9 cellular contexts compared by ENCODE assay signal in the genomic region with DNA sequence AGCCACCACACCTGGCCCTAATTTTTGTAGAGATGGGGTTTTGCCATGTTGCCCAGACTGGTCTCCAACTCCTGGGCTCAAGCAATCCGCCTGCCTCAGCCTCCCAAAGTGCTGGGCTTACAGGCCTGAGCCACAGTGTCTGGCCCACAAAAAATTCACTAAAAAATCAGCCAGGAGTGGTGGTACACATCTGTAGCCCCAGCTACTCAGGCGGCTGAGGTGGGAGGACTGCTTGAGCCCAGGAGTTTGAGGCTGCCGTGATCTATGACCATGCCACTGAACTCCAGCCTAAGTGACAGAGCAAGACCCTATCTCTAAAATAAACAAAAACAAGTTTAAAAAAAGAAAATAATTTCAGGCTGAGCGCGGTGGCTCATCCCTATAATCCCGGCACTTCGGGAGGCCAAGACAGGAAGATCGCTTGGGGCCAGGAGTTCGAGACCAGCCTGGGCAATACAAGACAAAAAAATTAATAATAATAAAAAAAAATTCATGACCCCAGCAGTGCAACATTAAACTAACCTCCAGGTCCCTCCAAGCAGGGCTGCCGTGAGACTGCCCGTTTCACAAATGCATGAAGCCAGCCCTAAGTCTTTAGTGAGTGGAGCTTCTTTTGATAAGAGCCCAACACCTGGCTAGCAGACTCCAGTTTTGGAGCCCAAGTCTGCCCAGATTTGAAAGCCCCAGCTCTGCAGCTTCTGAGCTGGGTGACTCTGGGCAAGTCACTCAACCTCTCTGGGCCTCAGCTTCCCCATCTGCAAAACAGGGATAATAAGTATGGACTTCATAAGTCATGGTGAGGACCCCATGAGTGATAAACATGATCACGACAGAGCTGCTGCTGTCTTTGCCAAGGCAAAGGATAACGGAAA. TPM values are rescaled to one million over a fixed set of nuclear protein-coding genes. Genes with fewer than 3 reads are reported as not detected.
DNase-seq lines count a peak whose midpoint lies in the region; ATAC-seq and TF ChIP-seq lines count a peak whose summit lies in the region.
"Had no signal": no experiment of that assay in that cellular context is flagged by ENCODE, and none has a peak within 500 bp of the region (broad histone marks: within the 10 kb centered on the region; RNA-seq: fewer than 3 reads in every experiment).

No MANE protein-coding gene starts in this region.

- no peak overlapping the region for H2AK5ac ChIP-seq in H9 (ENCODE audit: insufficient read length, low read length)

- H4K91ac ChIP-seq in H9 (ENCODE audit: insufficient read length, low read depth, low read length) = no peak overlapping the region

- no peak overlapping the region for H2BK20ac ChIP-seq in H9 (ENCODE audit: low read depth, low read length, poor library complexity, severe bottlenecking)

- no peak overlapping the region for H3K18ac ChIP-seq in H9 (ENCODE audit: insufficient read length, low read depth, low read length)

- no peak overlapping the region for H3K56ac ChIP-seq in H9 (ENCODE audit: insufficient read length, low read depth, low read length)

- H3K4me1 Mint-ChIP-seq in Calu3 (ENCODE audit: low read depth, unreplicated experiment) = peaks cover 8% of the 10 kb centered on the region
- H3K4me1 Mint-ChIP-seq in H9 = peaks cover 11 to 24% of the 10 kb centered on the region in 2 experiments

- CTCF ChIA-PET in Calu3 (lab: Charles Lee) = interaction anchor here (2.7 kb wide), 1 partner anchor 24 kb away, joined by 16 read pairs; no protein-coding TSS in a partner anchor

- no peaks in the 10 kb centered on the region for H3K79me1 ChIP-seq in H9 (ENCODE audit: insufficient read depth, low read depth, low read length, poor library complexity, severe bottlenecking)

- DNase-seq in Calu3 (no peak), SK-N-MC (ENCODE audit: low read depth, low spot score) (no peak), epithelial cell of proximal tubule (ENCODE audit: low read depth) (no peak), psoas muscle (no peak), midbrain (lab: John Stamatoyannopoulos, UW) (no peak), NCI-H69 (lab: John Stamatoyannopoulos, UW) (no peak), H9 (no peak)

- H3K4me3 ChIP-seq in SK-N-MC (peak overlapping the region; percentile 80), epithelial cell of proximal tubule (ENCODE audit: low read depth, low read length) (peak overlapping the region; percentile 89), psoas muscle (peak overlapping the region; percentile 99)

- ATAC-seq in psoas muscle (no peak), HG02870 (IDR thresholded peaks at IDR 0.05; ENCODE audit: unreplicated experiment) (no peak)

- no peak overlapping the region for H4K5ac ChIP-seq in H9 (ENCODE audit: insufficient read length, low read depth, low read length)

- peak overlapping the region; percentile 85 for H3K9ac ChIP-seq in SK-N-MC (ENCODE audit: insufficient read length)
- no peak overlapping the region for H3K9ac ChIP-seq in H9 (ENCODE audit: extremely low read depth, insufficient read length, low read length)

- H3K23me2 ChIP-seq in H9 (ENCODE audit: insufficient read length, low read depth, low read length, poor library complexity, severe bottlenecking) = peaks cover 11% of the 10 kb centered on the region

- no peaks in the 10 kb centered on the region for H3K27me3 ChIP-seq in psoas muscle (ENCODE audit: insufficient read depth in 3 of 3, low read length in 2 of 3)
- H3K27me3 ChIP-seq in H9 (ENCODE audit: insufficient read depth, low read length) = no peaks in the 10 kb centered on the region

- H3K36me3 ChIP-seq in SK-N-MC (ENCODE audit: insufficient read depth, low read length) (peaks cover 44% of the 10 kb centered on the region), psoas muscle (ENCODE audit: insufficient read depth in 1 of 2, low read depth in 1 of 2) (peaks cover 0 to 47% of the 10 kb centered on the region in 2 donors)

- no peaks in the 10 kb centered on the region for H3K9me3 Mint-ChIP-seq in Calu3 (ENCODE audit: low read depth, unreplicated experiment)
- no peaks in the 10 kb centered on the region for H3K9me3 Mint-ChIP-seq in H9

- H3K9me3 ChIP-seq in SK-N-MC (ENCODE audit: low read depth, low read length) = no peaks in the 10 kb centered on the region
- no peaks in the 10 kb centered on the region for H3K9me3 ChIP-seq in psoas muscle
- no peaks in the 10 kb centered on the region for H3K9me3 ChIP-seq in H9 (ENCODE audit: control insufficient read depth, low read depth, low read length)

- no peak overlapping the region for H3K4ac ChIP-seq in H9 (ENCODE audit: low read depth, low read length)

- no peak overlapping the region for H3T11ph ChIP-seq in H9 (ENCODE audit: low read length)

- H3K23ac ChIP-seq in H9 (ENCODE audit: insufficient read length, low read depth, low read length) = no peak overlapping the region

- BruUV-seq in Calu3 (replicated peaks; lab: Mats Ljungman, UMichigan) = TSS peak; percentile 6

- H4K20me1 ChIP-seq in H9 (ENCODE audit: control insufficient read depth, insufficient read depth, insufficient read length) = no peaks in the 10 kb centered on the region

- no peak overlapping the region; the same call in 1 of the 2 replicates for H2BK15ac ChIP-seq in H9 (ENCODE audit: low read depth, low read length)

- no peaks in the 10 kb centered on the region; the same call in 1 of the 2 replicates for H3K79me2 ChIP-seq in H9 (ENCODE audit: insufficient read depth, low read length)

- H3K27ac ChIP-seq in SK-N-MC (peak overlapping the region; percentile 91), psoas muscle (peak overlapping the region; percentile 100), H9 (ENCODE audit: insufficient read length, low read depth, low read length) (no peak overlapping the region)

- peaks cover 96% of the 10 kb centered on the region for H3K36me3 Mint-ChIP-seq in Calu3 (ENCODE audit: insufficient read depth, unreplicated experiment)
- no peaks in the 10 kb centered on the region for H3K36me3 Mint-ChIP-seq in H9 (ENCODE audit: insufficient read depth in 1 of 3, low read depth in 3 of 3)

- no peak overlapping the region for H4K8ac ChIP-seq in H9 (replicated peaks; ENCODE audit: insufficient read length, low read depth, low read length)

- H3K4me2 ChIP-seq in H9 (ENCODE audit: insufficient read depth, insufficient read length, low read length) = no peak overlapping the region

- H3K14ac ChIP-seq in H9 (ENCODE audit: insufficient read depth, low read length) = no peak overlapping the region; the same call in 1 of the 2 replicates

- no peak overlapping the region for H2BK5ac ChIP-seq in H9 (ENCODE audit: insufficient read length, low read length)

- no peak overlapping the region for H2BK12ac ChIP-seq in H9 (ENCODE audit: insufficient read length, low read depth, low read length)

- no peak overlapping the region for H2BK120ac ChIP-seq in H9 (ENCODE audit: low read depth, low read length, poor library complexity, severe bottlenecking)

- H3K4me1 ChIP-seq in psoas muscle = peaks cover 47% of the 10 kb centered on the region
- no peaks in the 10 kb centered on the region; the same call in 1 of the 2 replicates for H3K4me1 ChIP-seq in H9 (ENCODE audit: insufficient read depth, low read length)

- peak overlapping the region; percentile 86 for H3K4me3 Mint-ChIP-seq in Calu3 (ENCODE audit: low read depth, unreplicated experiment)
- no peak overlapping the region for H3K4me3 Mint-ChIP-seq in H9

- H3K27ac Mint-ChIP-seq in Calu3 (ENCODE audit: unreplicated experiment) = peak overlapping the region; percentile 78
- H3K27ac Mint-ChIP-seq in H9 = peak overlapping the region in 1 of 3 experiments; percentile 55; a peak in 1 of 7 replicates

- intact Hi-C loops in Calu3 (cut with micrococcal nuclease; ENCODE audit: unreplicated experiment) = no loop called here
- intact Hi-C loops in psoas muscle (cut with DNase I) = no loop called here

- TF ChIP-seq CTCF in Calu3 (IDR thresholded peaks at IDR 0.05; ENCODE audit: unreplicated experiment) (no peak), epithelial cell of proximal tubule (conservative IDR thresholded peaks at IDR 0.05; ENCODE audit: low read depth, low read length) (no peak), psoas muscle (IDR thresholded peaks at IDR 0.05) (no peak), H9 (conservative IDR thresholded peaks at IDR 0.05) (no peak)

- 48 to 54% (median 53%) methylated on average over 13 of the region's 13 CpGs for WGBS in psoas muscle, 3 donors
- no CpG with 5 or more reads among the region's 13 CpGs for WGBS in H9 (ENCODE audit: extremely low coverage, insufficient read length, low lambda C conversion rate)

- H3K27me3 Mint-ChIP-seq in Calu3 (ENCODE audit: unreplicated experiment) (no peaks in the 10 kb centered on the region), H9 (ENCODE audit: low read depth) (no peaks in the 10 kb centered on the region)

- H2AFZ ChIP-seq in H9 (ENCODE audit: low read length) = no peak overlapping the region

RNA-seq across cellular contexts. Expression of a gene that starts 38.6 kb away (rescaled TPM):
- total RNA-seq in Calu3 (2022) = 1.2 TPM in 1 of 2 replicates, not detected in the other
- total RNA-seq in epithelial cell of proximal tubule = not detected in 2 replicates
- total RNA-seq in psoas muscle = not detected
- polyA plus RNA-seq in psoas muscle = not detected
- total RNA-seq in H9 (2021) = not detected in 2 replicates
- total RNA-seq: ureter had no signal

RNA-seq across cellular contexts. Expression of a gene that starts 43.1 kb away (rescaled TPM):
- 10.7 and 11.5 TPM in 2 replicates for total RNA-seq in Calu3 (2022)
- 9.4 and 13.5 TPM in 2 replicates for total RNA-seq in epithelial cell of proximal tubule
- 1 to 10 TPM; 3.3 to 7.8 (median 4.4) TPM for total RNA-seq in psoas muscle
- polyA plus RNA-seq in psoas muscle = 1 to 10 TPM in 2 of 3 donors, under 1 TPM in 1; 0.77 to 3.9 (median 1.6) TPM
- total RNA-seq in H9 (2021) = 50.7 and 53.1 TPM in 2 replicates
